ENCODE assay signal across 22 cellular contexts in genomic region chr18:23693849-23694248, GRCh38. TPM values are rescaled to one million over a fixed set of nuclear protein-coding genes. Genes with fewer than 3 reads are reported as not detected.
A peak's percentile ranks its signal among the peaks of the same experiment; 100 is the strongest.
DNase-seq lines count a peak whose midpoint lies in the region; ATAC-seq, FAIRE-seq and TF ChIP-seq lines count a peak whose summit lies in the region.
"Had no signal": no experiment of that assay in that cellular context is flagged by ENCODE, and none has a peak within 500 bp of the region (broad histone marks: within the 10 kb centered on the region; RNA-seq: fewer than 3 reads in every experiment).

No MANE protein-coding gene starts in this region.

- no peak for TF ChIP-seq POLR2A in body of pancreas (IDR thresholded peaks at IDR 0.05)

- H3K27ac ChIP-seq in body of pancreas (peak overlapping the region in 1 of 4 donors; percentile 25), small intestine (ENCODE audit: low read depth in 1 of 2, low read length in 1 of 2) (no peak overlapping the region)
- H3K27ac ChIP-seq: BLaER1 treated with 17β-estradiol and CSF1 and Interleukin-3, amounts not matched to agents 10 nM and 100 nM; HL-60; Peyer's patch had no signal

- H3K9me3 ChIP-seq in body of pancreas (no peaks in the 10 kb centered on the region), small intestine (ENCODE audit: control insufficient read depth, low read depth) (no peaks in the 10 kb centered on the region)
- H3K9me3 ChIP-seq: Peyer's patch had no signal

- TF ChIP-seq CTCF in body of pancreas (IDR thresholded peaks at IDR 0.05), result no peak

- H3K4me1 ChIP-seq in body of pancreas, result peaks cover 15% of the 10 kb centered on the region
- H3K4me1 ChIP-seq in small intestine (ENCODE audit: control insufficient read depth in 2 of 2, insufficient read depth in 1 of 2, low read depth in 1 of 2, low read length in 1 of 2), result no peaks in the 10 kb centered on the region

- 55 to 64% methylated on average over 2 of the region's 2 CpGs for WGBS in body of pancreas, 2 donors
- 56 to 85% (median 69%) methylated on average over 2 of the region's 2 CpGs for WGBS in small intestine, 3 donors

- FAIRE-seq in small intestine (lab: Jason Lieb, UNC), result no peak
- FAIRE-seq: GM12878, HTR-8/SVneo had no signal

- DNase-seq in DMS53 (lab: John Stamatoyannopoulos, UW), result peak; percentile 27
- DNase-seq in DMS53 treated with DMSO at 0.1 percent for 48 hours (lab: John Stamatoyannopoulos, UW; ENCODE audit: unreplicated experiment), result no peak
- peak; percentile 25 for DNase-seq in HuH-7.5 (ENCODE audit: low spot score)
- peak in 2 of 4 donors; percentile 8 to 49 for DNase-seq in body of pancreas
- peak; percentile 53 for DNase-seq in small intestine
- no peak for DNase-seq in hippocampal formation (lab: John Stamatoyannopoulos, UW)
- no peak for DNase-seq in HEK293T (ENCODE audit: extremely low spot score)
- DNase-seq: CD8-positive, alpha-beta memory T cell; DMS153; H9; KBM-7; NCI-H1436; NCI-H2081; NCI-H510A treated with DMSO at 0.1 percent for 48 hours; Right ventricle myocardium superior had no signal

- POLR2A ChIA-PET in HEK293T (lab: Yijun Ruan, JAX), result no interaction called here

- H3K36me3 ChIP-seq in body of pancreas (replicated peaks in 1 of 2; ENCODE audit: insufficient read depth in 1 of 2, low read depth in 2 of 2) (no peaks in the 10 kb centered on the region), small intestine (ENCODE audit: control insufficient read depth in 2 of 2, insufficient read depth in 2 of 2, low read length in 2 of 2) (no peaks in the 10 kb centered on the region)
- H3K36me3 ChIP-seq: BLaER1 treated with 17β-estradiol and CSF1 and Interleukin-3, amounts not matched to agents 10 nM and 100 nM; Peyer's patch had no signal

- CTCF ChIA-PET in HEK293T (lab: Yijun Ruan, JAX), result interaction anchor here (1.2 to 1.3 kb wide), 2 partner anchors 71 to 108 kb away, joined by 3 to 5 read pairs; partner anchors contain the start of gene NPC1

- intact Hi-C loops in body of pancreas (cut with DNase I), result no loop called here

- H3K27me3 ChIP-seq in body of pancreas (no peaks in the 10 kb centered on the region), small intestine (ENCODE audit: control insufficient read depth in 2 of 2, insufficient read depth in 2 of 2, low read length in 2 of 2) (peaks cover 0 to 4% of the 10 kb centered on the region in 2 donors)
- H3K27me3 ChIP-seq: Peyer's patch had no signal

- H3K4me3 ChIP-seq in body of pancreas (no peak overlapping the region), small intestine (ENCODE audit: low read depth in 1 of 2, low read length in 2 of 2) (no peak overlapping the region)
- H3K4me3 ChIP-seq: BLaER1 treated with 17β-estradiol and CSF1 and Interleukin-3, amounts not matched to agents 10 nM and 100 nM; GM12878; Peyer's patch had no signal

- ATAC-seq in body of pancreas (peak; percentile 22), HG03039 (IDR thresholded peaks at IDR 0.05; ENCODE audit: unreplicated experiment) (no peak)
- ATAC-seq: GM12878 had no signal

TF ChIP-seq in HEK293T, 16 proteins besides CTCF, POLR2A, EP300 and RAD21:
- TF ChIP-seq L3MBTL2 (conservative IDR thresholded peaks at IDR 0.05), result no peak
- no peak for TF ChIP-seq FOXM1 (IDR thresholded peaks at IDR 0.05; ENCODE audit: borderline replicate concordance)
- TF ChIP-seq PKNOX1 (IDR thresholded peaks at IDR 0.05), result no peak
- no peak for TF ChIP-seq TARDBP (IDR thresholded peaks at IDR 0.05)
- TF ChIP-seq SUZ12 (IDR thresholded peaks at IDR 0.05), result no peak
- no peak for TF ChIP-seq BHLHE40 (IDR thresholded peaks at IDR 0.05; ENCODE audit: borderline replicate concordance)
- no peak for TF ChIP-seq CTBP1 (IDR thresholded peaks at IDR 0.05; ENCODE audit: borderline replicate concordance)
- no peak for TF ChIP-seq FOXK2 (IDR thresholded peaks at IDR 0.05)
- no peak for TF ChIP-seq ELF4 (IDR thresholded peaks at IDR 0.05)
- TF ChIP-seq LEF1 (IDR thresholded peaks at IDR 0.05; ENCODE audit: borderline replicate concordance), result no peak
- no peak for TF ChIP-seq ARNT (IDR thresholded peaks at IDR 0.05)
- no peak for TF ChIP-seq HDGF (IDR thresholded peaks at IDR 0.05; ENCODE audit: borderline replicate concordance)
- TF ChIP-seq NFRKB (IDR thresholded peaks at IDR 0.05), result no peak
- no peak for TF ChIP-seq ZNF384 (IDR thresholded peaks at IDR 0.05)
- no peak for TF ChIP-seq FOXA1 (IDR thresholded peaks at IDR 0.05)
TF ChIP-seq in HEK293T: peak in this region for 0.

RNA-seq across cellular contexts. Expression of gene LAMA3, which starts 4.6 kb away (rescaled TPM):
- total RNA-seq in body of pancreas, result 10 to 100 TPM in 1 of 2 donors, 1 to 10 TPM in 1; 9.3 to 21.1 TPM
- 10 to 100 TPM in 2 of 3 donors, 1 to 10 TPM in 1; 9.7 to 28.6 (median 15.4) TPM for polyA plus RNA-seq in small intestine
- total RNA-seq: CD8-positive, alpha-beta memory T cell; T-helper 1 cell treated with Interleukin-12 subunit alpha and Interleukin-12 subunit beta and Interleukin-4 antibody, amounts not matched to agents 30 ng/mL and 1 ng/mL, for 36 hours had no signal

RNA-seq across cellular contexts. Expression of gene ANKRD29, which starts 31.1 kb away (rescaled TPM):
- total RNA-seq in body of pancreas, result 1 to 10 TPM in 1 of 2 donors, under 1 TPM in 1; 0.52 to 3.3 TPM
- polyA plus RNA-seq in small intestine, result 1 to 10 TPM; 3.0 to 5.1 (median 3.5) TPM
- total RNA-seq: CD8-positive, alpha-beta memory T cell had no signal
- polyA plus RNA-seq: CD8-positive, alpha-beta memory T cell had no signal

Comparison
In these comparisons a context has a peak if more than half of its experiments do, and no peak if none do; other contexts are left out.
1. DNase-seq: peak in DMS53 (single experiment), HuH-7.5 (single experiment) and small intestine (single experiment); none in DMS53 treated with DMSO at 0.1 percent for 48 hours (single experiment), hippocampal formation (0 of 2) and HEK293T (single experiment).